In the genomic region with DNA sequence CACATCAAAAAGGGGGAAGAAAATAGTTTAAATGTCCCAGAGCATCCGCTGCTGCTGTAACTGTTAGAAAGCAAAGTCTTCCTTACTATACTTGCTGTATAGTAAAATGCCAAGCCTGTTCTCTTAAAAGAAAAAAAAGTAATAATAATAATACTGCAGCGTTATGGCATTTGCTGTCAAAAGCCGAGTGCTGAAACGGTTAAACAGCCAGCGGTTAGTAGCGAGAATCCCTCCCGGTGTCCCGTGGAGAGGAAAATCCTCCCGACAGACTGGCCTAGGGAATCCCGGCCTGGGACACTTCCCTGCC, we compare ENCODE assay signal across 8 cellular contexts. TPM values are rescaled to one million over a fixed set of nuclear protein-coding genes. Genes with fewer than 3 reads are reported as not detected.
DNase-seq lines count a peak whose midpoint lies in the region; ATAC-seq lines count a peak whose summit lies in the region.

No MANE protein-coding gene starts in this region.

- H3K4me3 ChIP-seq in naive thymus-derived CD4-positive, alpha-beta T cell (ENCODE audit: low read length) = peak overlapping the region; percentile 49

- H3K27me3 ChIP-seq in naive thymus-derived CD4-positive, alpha-beta T cell (ENCODE audit: control insufficient read depth in 2 of 2, insufficient read depth in 2 of 2, low read length in 2 of 2) = peaks cover 16 to 37% of the 10 kb centered on the region in 2 donors

- peaks cover under 1% of the 10 kb centered on the region for H3K36me3 Mint-ChIP-seq in IgD-negative memory B cell
- H3K36me3 Mint-ChIP-seq in naive thymus-derived CD4-positive, alpha-beta T cell = no peaks in the 10 kb centered on the region

- H3K4me1 Mint-ChIP-seq in IgD-negative memory B cell = peaks cover 5 to 14% (median 13%) of the 10 kb centered on the region in 3 donors
- peaks cover 10 to 36% (median 19%) of the 10 kb centered on the region in 7 donors for H3K4me1 Mint-ChIP-seq in naive thymus-derived CD4-positive, alpha-beta T cell

- POLR2A ChIA-PET in naive thymus-derived CD4-positive, alpha-beta T cell (lab: Charles Lee) = no interaction called here

- in situ Hi-C loops in ACHN (cut with HindIII; ENCODE audit: low pct_ligation_motif_present, low pct_unique_long_range_greater_than_20kb, low sequenced_read_pairs) = no loop called here

- H3K27ac Mint-ChIP-seq in IgD-negative memory B cell = no peak overlapping the region
- H3K27ac Mint-ChIP-seq in naive thymus-derived CD4-positive, alpha-beta T cell = no peak overlapping the region

- DNase-seq in ACHN (peak; percentile 8), NCI-H2196 treated with DMSO at 0.1 percent for 48 hours (lab: John Stamatoyannopoulos, UW; ENCODE audit: unreplicated experiment) (no peak)
- no peak for DNase-seq in naive thymus-derived CD4-positive, alpha-beta T cell

- intact Hi-C loops in naive thymus-derived CD4-positive, alpha-beta T cell (cut with micrococcal nuclease) = loop anchor here in 1 of 2 donors (1.0 kb wide), 2 partner anchors 33 to 176 kb away; no protein-coding TSS in a partner anchor

- H3K4me1 ChIP-seq in naive thymus-derived CD4-positive, alpha-beta T cell (ENCODE audit: control insufficient read depth in 2 of 2, insufficient read depth in 2 of 2, low read length in 2 of 2) = peaks cover 9 to 11% of the 10 kb centered on the region in 2 donors

- no peaks in the 10 kb centered on the region for H3K36me3 ChIP-seq in naive thymus-derived CD4-positive, alpha-beta T cell (ENCODE audit: control insufficient read depth in 2 of 3, insufficient read depth in 3 of 3, low read length in 3 of 3)

- H3K9me3 Mint-ChIP-seq in IgD-negative memory B cell = no peaks in the 10 kb centered on the region
- no peaks in the 10 kb centered on the region for H3K9me3 Mint-ChIP-seq in naive thymus-derived CD4-positive, alpha-beta T cell

- peak overlapping the region; percentile 39 for H3K27ac ChIP-seq in cingulate gyrus (ENCODE audit: low read depth, low read length)
- no peak overlapping the region for H3K27ac ChIP-seq in naive thymus-derived CD4-positive, alpha-beta T cell (ENCODE audit: low read depth, low read length)

- ATAC-seq in naive thymus-derived CD4-positive, alpha-beta T cell = no peak
- ATAC-seq in GM19463 (IDR thresholded peaks at IDR 0.05; ENCODE audit: unreplicated experiment) (no peak), HG02973 (IDR thresholded peaks at IDR 0.05; ENCODE audit: unreplicated experiment) (no peak), HG03571 (IDR thresholded peaks at IDR 0.05; ENCODE audit: unreplicated experiment) (no peak)

- H3K27me3 Mint-ChIP-seq in IgD-negative memory B cell = peaks cover 45% of the 10 kb centered on the region
- peaks cover 44 to 81% (median 59%) of the 10 kb centered on the region in 5 donors for H3K27me3 Mint-ChIP-seq in naive thymus-derived CD4-positive, alpha-beta T cell

- H3K9me3 ChIP-seq in naive thymus-derived CD4-positive, alpha-beta T cell (ENCODE audit: control insufficient read depth in 2 of 3, low read length in 3 of 3) = no peaks in the 10 kb centered on the region

- peak overlapping the region in 3 of 4 donors; percentile 55 to 79 (median 75) for H3K4me3 Mint-ChIP-seq in IgD-negative memory B cell
- H3K4me3 Mint-ChIP-seq in naive thymus-derived CD4-positive, alpha-beta T cell = peak overlapping the region; percentile 66 to 80 (median 72)

- CTCF ChIA-PET in naive thymus-derived CD4-positive, alpha-beta T cell (lab: Charles Lee) = no interaction called here

RNA-seq across cellular contexts. Expression of gene NFATC2, which starts 19.5 kb away (rescaled TPM):
- 17.4 TPM for polyA plus RNA-seq in IgD-negative memory B cell
- 10 to 100 TPM; 39.8 to 66.8 (median 44.8) TPM for total RNA-seq in naive thymus-derived CD4-positive, alpha-beta T cell
- 10 to 100 TPM; 16.6 to 30.1 TPM for polyA plus RNA-seq in naive thymus-derived CD4-positive, alpha-beta T cell
